ENCODE assay signal across 7 cellular contexts in genomic region chr16:29160171-29160570, GRCh38.
DNase-seq lines count a peak whose midpoint lies in the region; ATAC-seq and TF ChIP-seq lines count a peak whose summit lies in the region.
"Not testable (repeated sequence)": the region's sequence is repeated elsewhere in the genome, so short reads cannot be mapped to it uniquely, and the experiment has no call there.

No MANE protein-coding gene starts in this region.

- not testable (repeated sequence) for H3K18ac ChIP-seq in trophoblast cell (ENCODE audit: low read length)

- not testable (repeated sequence) for H3K79me2 ChIP-seq in neural progenitor cell (ENCODE audit: low read depth); trophoblast cell (ENCODE audit: control insufficient read depth, insufficient read depth, low read length, poor library complexity)

- not testable (repeated sequence) for H3K27ac ChIP-seq in CD8-positive, alpha-beta T cell (ENCODE audit: low read depth, low read length); naive thymus-derived CD4-positive, alpha-beta T cell (ENCODE audit: low read depth, low read length); neural progenitor cell; trophoblast cell (ENCODE audit: low read depth, low read length)
- peak overlapping the region; percentile 77 for H3K27ac ChIP-seq in cardiac muscle cell

- WGBS in trophoblast cell (ENCODE audit: extremely low coverage, insufficient coverage, insufficient read length), result no CpG with 5 or more reads among the region's 25 CpGs

- H3K4ac ChIP-seq in trophoblast cell (ENCODE audit: low read depth, low read length), result not testable (repeated sequence)

- POLR2A ChIA-PET in CD8-positive, alpha-beta T cell (lab: Charles Lee); naive thymus-derived CD4-positive, alpha-beta T cell (lab: Charles Lee): not testable (repeated sequence)

- ATAC-seq in CD8-positive, alpha-beta T cell; central memory CD8-positive, alpha-beta T cell (replicated peaks; ENCODE audit: extremely low read depth, poor library complexity, severe bottlenecking); naive thymus-derived CD4-positive, alpha-beta T cell: not testable (repeated sequence)

- H3F3A ChIP-seq in neural progenitor cell (ENCODE audit: low read depth), result not testable (repeated sequence)

- intact Hi-C loops in CD8-positive, alpha-beta T cell (cut with DNase I, micrococcal nuclease); naive thymus-derived CD4-positive, alpha-beta T cell (cut with micrococcal nuclease): not testable (repeated sequence)

- not testable (repeated sequence) for H3K9me3 Mint-ChIP-seq in CD8-positive, alpha-beta T cell; T-helper 2 cell treated with Interferon-gamma antibody and Interleukin-4, amounts not matched to agents 5 μg/mL and 100 μg/mL, for 36 hours; central memory CD8-positive, alpha-beta T cell; naive thymus-derived CD4-positive, alpha-beta T cell; neural progenitor cell

- DNase-seq in CD8-positive, alpha-beta T cell; T-helper 2 cell treated with Interferon-gamma antibody and Interleukin-4, amounts not matched to agents 5 μg/mL and 100 μg/mL, for 36 hours (ENCODE audit: low spot score); central memory CD8-positive, alpha-beta T cell (ENCODE audit: low spot score in 2 of 2); cardiac muscle cell (ENCODE audit: low read depth in 1 of 2, low spot score in 1 of 2); naive thymus-derived CD4-positive, alpha-beta T cell; neural progenitor cell (ENCODE audit: low spot score); trophoblast cell: not testable (repeated sequence)

- not testable (repeated sequence) for H3K36me3 ChIP-seq in CD8-positive, alpha-beta T cell (ENCODE audit: insufficient read depth, low read length); cardiac muscle cell; naive thymus-derived CD4-positive, alpha-beta T cell (ENCODE audit: control insufficient read depth in 2 of 3, insufficient read depth in 3 of 3, low read length in 3 of 3); neural progenitor cell; trophoblast cell (ENCODE audit: control insufficient read depth in 1 of 2, insufficient read depth in 2 of 2, low read length in 2 of 2)

- not testable (repeated sequence) for H2AFZ ChIP-seq in neural progenitor cell (replicated peaks); trophoblast cell (ENCODE audit: insufficient read depth, low read length, poor library complexity)

- not testable (repeated sequence) for H3K9me3 ChIP-seq in CD8-positive, alpha-beta T cell (ENCODE audit: low read length); cardiac muscle cell (ENCODE audit: low read depth); naive thymus-derived CD4-positive, alpha-beta T cell (ENCODE audit: control insufficient read depth in 2 of 3, low read length in 3 of 3); neural progenitor cell (ENCODE audit: low read depth); trophoblast cell (ENCODE audit: insufficient read depth, low read depth, low read length)

- peaks cover 22% of the 10 kb centered on the region for H3K4me1 Mint-ChIP-seq in CD8-positive, alpha-beta T cell (ENCODE audit: low read depth)
- not testable (repeated sequence) for H3K4me1 Mint-ChIP-seq in T-helper 2 cell treated with Interferon-gamma antibody and Interleukin-4, amounts not matched to agents 5 μg/mL and 100 μg/mL, for 36 hours (ENCODE audit: low read depth)
- peaks cover 20% of the 10 kb centered on the region for H3K4me1 Mint-ChIP-seq in central memory CD8-positive, alpha-beta T cell
- peaks cover 14 to 35% (median 22%) of the 10 kb centered on the region in 7 donors for H3K4me1 Mint-ChIP-seq in naive thymus-derived CD4-positive, alpha-beta T cell
- H3K4me1 Mint-ChIP-seq in neural progenitor cell, result peaks cover 19% of the 10 kb centered on the region

- H2BK120ac ChIP-seq in trophoblast cell (ENCODE audit: insufficient read depth, low read length, poor library complexity), result not testable (repeated sequence)

- H2AK5ac ChIP-seq in trophoblast cell (ENCODE audit: low read length), result peak overlapping the region; percentile 4

- not testable (repeated sequence) for H3K27me3 ChIP-seq in CD8-positive, alpha-beta T cell (ENCODE audit: insufficient read depth, low read length); cardiac muscle cell; naive thymus-derived CD4-positive, alpha-beta T cell (ENCODE audit: control insufficient read depth in 2 of 2, insufficient read depth in 2 of 2, low read length in 2 of 2); neural progenitor cell; trophoblast cell (ENCODE audit: insufficient read depth, low read length)

- not testable (repeated sequence) for H4K20me1 ChIP-seq in neural progenitor cell (ENCODE audit: low read depth)

- peak overlapping the region; percentile 84 for H3K27ac Mint-ChIP-seq in CD8-positive, alpha-beta T cell
- peak overlapping the region; percentile 45 for H3K27ac Mint-ChIP-seq in T-helper 2 cell treated with Interferon-gamma antibody and Interleukin-4, amounts not matched to agents 5 μg/mL and 100 μg/mL, for 36 hours
- peak overlapping the region; percentile 80 for H3K27ac Mint-ChIP-seq in central memory CD8-positive, alpha-beta T cell (ENCODE audit: low read depth)
- H3K27ac Mint-ChIP-seq in naive thymus-derived CD4-positive, alpha-beta T cell, result peak overlapping the region in 8 of 9 donors; percentile 43 to 95 (median 78)
- peak overlapping the region; percentile 86 for H3K27ac Mint-ChIP-seq in neural progenitor cell

- H3K9ac ChIP-seq in neural progenitor cell; trophoblast cell (ENCODE audit: low read length): not testable (repeated sequence)

- H3K4me1 ChIP-seq in CD8-positive, alpha-beta T cell (ENCODE audit: insufficient read depth, low read length), result peaks cover 23% of the 10 kb centered on the region
- not testable (repeated sequence) for H3K4me1 ChIP-seq in cardiac muscle cell (ENCODE audit: low read depth); neural progenitor cell
- peaks cover 0 to 14% of the 10 kb centered on the region in 2 donors for H3K4me1 ChIP-seq in naive thymus-derived CD4-positive, alpha-beta T cell (ENCODE audit: control insufficient read depth in 2 of 2, insufficient read depth in 2 of 2, low read length in 2 of 2)
- peaks cover 8 to 14% of the 10 kb centered on the region in 2 experiments for H3K4me1 ChIP-seq in trophoblast cell (ENCODE audit: control insufficient read depth in 1 of 2, insufficient read depth in 2 of 2, low read length in 2 of 2)

- not testable (repeated sequence) for H4K8ac ChIP-seq in trophoblast cell (ENCODE audit: low read depth, low read length)

- H2BK12ac ChIP-seq in trophoblast cell (ENCODE audit: low read length), result not testable (repeated sequence)

- not testable (repeated sequence) for H2BK5ac ChIP-seq in trophoblast cell (ENCODE audit: low read depth, low read length, poor library complexity)

- H3K79me1 ChIP-seq in trophoblast cell (ENCODE audit: low read length), result not testable (repeated sequence)

- not testable (repeated sequence) for H3K23ac ChIP-seq in trophoblast cell (ENCODE audit: low read length)

- H4K91ac ChIP-seq in trophoblast cell (ENCODE audit: low read depth, low read length), result not testable (repeated sequence)

- H3K4me3 ChIP-seq in CD8-positive, alpha-beta T cell (ENCODE audit: low read depth, low read length); cardiac muscle cell; naive thymus-derived CD4-positive, alpha-beta T cell (ENCODE audit: low read length); neural progenitor cell: not testable (repeated sequence)
- peak overlapping the region; percentile 35 for H3K4me3 ChIP-seq in trophoblast cell (ENCODE audit: low read depth, low read length)

- not testable (repeated sequence) for H3K4me3 Mint-ChIP-seq in CD8-positive, alpha-beta T cell; T-helper 2 cell treated with Interferon-gamma antibody and Interleukin-4, amounts not matched to agents 5 μg/mL and 100 μg/mL, for 36 hours; central memory CD8-positive, alpha-beta T cell; neural progenitor cell
- H3K4me3 Mint-ChIP-seq in naive thymus-derived CD4-positive, alpha-beta T cell, result peak overlapping the region in 1 of 10 donors; percentile 23

- not testable (repeated sequence) for H3K14ac ChIP-seq in trophoblast cell (ENCODE audit: low read length)

- H4K12ac ChIP-seq in trophoblast cell (ENCODE audit: low read depth, low read length), result not testable (repeated sequence)

- CTCF ChIA-PET in CD8-positive, alpha-beta T cell (lab: Charles Lee); naive thymus-derived CD4-positive, alpha-beta T cell (lab: Charles Lee): not testable (repeated sequence)

- TF ChIP-seq CTCF in CD8-positive, alpha-beta T cell (IDR thresholded peaks at IDR 0.05); cardiac muscle cell (IDR thresholded peaks at IDR 0.05; ENCODE audit: low read depth, low read length); neural progenitor cell (IDR thresholded peaks at IDR 0.05): not testable (repeated sequence)

- H3K4me2 ChIP-seq in neural progenitor cell; trophoblast cell (ENCODE audit: low read length): not testable (repeated sequence)

- H3K36me3 Mint-ChIP-seq in CD8-positive, alpha-beta T cell, result peaks cover 21% of the 10 kb centered on the region
- H3K36me3 Mint-ChIP-seq in T-helper 2 cell treated with Interferon-gamma antibody and Interleukin-4, amounts not matched to agents 5 μg/mL and 100 μg/mL, for 36 hours (ENCODE audit: low read depth); central memory CD8-positive, alpha-beta T cell (ENCODE audit: insufficient read depth); neural progenitor cell: not testable (repeated sequence)
- peaks cover 0 to 17% (median 6%) of the 10 kb centered on the region in 5 donors for H3K36me3 Mint-ChIP-seq in naive thymus-derived CD4-positive, alpha-beta T cell

- H3K27me3 Mint-ChIP-seq in CD8-positive, alpha-beta T cell (ENCODE audit: low read depth); T-helper 2 cell treated with Interferon-gamma antibody and Interleukin-4, amounts not matched to agents 5 μg/mL and 100 μg/mL, for 36 hours (ENCODE audit: low read depth); central memory CD8-positive, alpha-beta T cell; naive thymus-derived CD4-positive, alpha-beta T cell: not testable (repeated sequence)
- peaks cover 13% of the 10 kb centered on the region for H3K27me3 Mint-ChIP-seq in neural progenitor cell (ENCODE audit: insufficient read depth, low read depth)
